In genomic region chr10:43235070-43235900, GRCh38 we compare ENCODE assay signal across 18 cellular contexts. TPM values are rescaled to one million over a fixed set of nuclear protein-coding genes. Genes with fewer than 3 reads are reported as not detected.
DNase-seq lines count a peak whose midpoint lies in the region; ATAC-seq, FAIRE-seq and TF ChIP-seq lines count a peak whose summit lies in the region.
"Had no signal": no experiment of that assay in that cellular context is flagged by ENCODE, and none has a peak within 500 bp of the region (broad histone marks: within the 10 kb centered on the region; RNA-seq: fewer than 3 reads in every experiment).

No MANE protein-coding gene starts in this region.

- intact Hi-C loops in right cardiac atrium (cut with DNase I), result no loop called here
- intact Hi-C loops in sigmoid colon (cut with DNase I), result no loop called here

- H3K79me2 ChIP-seq in H9 (ENCODE audit: insufficient read depth, low read length), result no peaks in the 10 kb centered on the region
- H3K79me2 ChIP-seq in smooth muscle cell (ENCODE audit: low read depth), result no peaks in the 10 kb centered on the region

- ATAC-seq in right cardiac atrium (no peak), GM18870 (IDR thresholded peaks at IDR 0.05; ENCODE audit: unreplicated experiment) (no peak)
- ATAC-seq: gastrocnemius medialis had no signal

- H2BK12ac ChIP-seq in H9 (ENCODE audit: insufficient read length, low read depth, low read length), result no peak overlapping the region

- no peak overlapping the region for H3K18ac ChIP-seq in H9 (ENCODE audit: insufficient read length, low read depth, low read length)

- no peak overlapping the region for H2BK20ac ChIP-seq in H9 (ENCODE audit: low read depth, low read length, poor library complexity, severe bottlenecking)

- H3K27ac Mint-ChIP-seq in H9, result no peak overlapping the region
- H3K27ac Mint-ChIP-seq: B cell had no signal

- peaks cover 6 to 10% of the 10 kb centered on the region in 2 experiments; a peak in 3 of 5 replicates for H3K9me3 Mint-ChIP-seq in H9

- no peaks in the 10 kb centered on the region for H3F3A ChIP-seq in smooth muscle cell (ENCODE audit: low read depth)

- no peak overlapping the region for H3K4me3 ChIP-seq in right cardiac atrium (ENCODE audit: low read length)
- no peak overlapping the region for H3K4me3 ChIP-seq in sigmoid colon
- no peak overlapping the region for H3K4me3 ChIP-seq in smooth muscle cell
- H3K4me3 ChIP-seq: gastrocnemius medialis, stomach had no signal

- H2BK15ac ChIP-seq in H9 (ENCODE audit: low read depth, low read length), result no peak overlapping the region

- H3K27ac ChIP-seq in H9 (ENCODE audit: insufficient read length, low read depth, low read length) (no peak overlapping the region), right cardiac atrium (ENCODE audit: low read length) (no peak overlapping the region), sigmoid colon (no peak overlapping the region), smooth muscle cell (ENCODE audit: low read depth) (no peak overlapping the region)
- H3K27ac ChIP-seq: gastrocnemius medialis, RWPE1, stomach had no signal

- DNase-seq in H9, result peak; percentile 17
- DNase-seq in activated CD8-positive, alpha-beta memory T cell treated with anti-CD3 and anti-CD28 coated beads, Interleukin-2, amount 50 U/mL, for 4 hours, result peak; percentile 8
- peak in 2 of 3 donors; percentile 4 to 23 for DNase-seq in right cardiac atrium
- DNase-seq in sigmoid colon, result peak; percentile 42
- no peak for DNase-seq in frontal cortex (ENCODE audit: low spot score in 2 of 2)
- DNase-seq in smooth muscle cell (lab: John Stamatoyannopoulos, UW; ENCODE audit: unreplicated experiment), result no peak
- DNase-seq: activated CD4-positive, CD25-positive, alpha-beta regulatory T cell; DMS153; NCI-H1092 treated with DMSO at 0.1 percent for 48 hours; NCI-H82; nucleus accumbens; stomach had no signal

- no peaks in the 10 kb centered on the region for H3K9me3 ChIP-seq in H9 (ENCODE audit: control insufficient read depth, low read depth, low read length)
- no peaks in the 10 kb centered on the region for H3K9me3 ChIP-seq in right cardiac atrium (ENCODE audit: control insufficient read depth, low read length)
- H3K9me3 ChIP-seq in sigmoid colon, result no peaks in the 10 kb centered on the region
- H3K9me3 ChIP-seq in smooth muscle cell (replicated peaks; ENCODE audit: low read depth), result no peaks in the 10 kb centered on the region
- H3K9me3 ChIP-seq: gastrocnemius medialis had no signal

- H4K5ac ChIP-seq in H9 (ENCODE audit: insufficient read length, low read depth, low read length), result no peak overlapping the region

- H3K79me1 ChIP-seq in H9 (ENCODE audit: insufficient read depth, low read depth, low read length, poor library complexity, severe bottlenecking), result no peaks in the 10 kb centered on the region

- no peak overlapping the region for H2BK120ac ChIP-seq in H9 (ENCODE audit: low read depth, low read length, poor library complexity, severe bottlenecking)

- H3K4me3 Mint-ChIP-seq in H9, result no peak overlapping the region
- H3K4me3 Mint-ChIP-seq: B cell had no signal

- no peak overlapping the region for H3T11ph ChIP-seq in H9 (ENCODE audit: low read length)

- no peak for TF ChIP-seq POLR2A in sigmoid colon (IDR thresholded peaks at IDR 0.05)

- H3K4ac ChIP-seq in H9 (ENCODE audit: low read depth, low read length), result no peak overlapping the region

- H2BK5ac ChIP-seq in H9 (ENCODE audit: insufficient read length, low read length), result no peak overlapping the region

- no peak overlapping the region for H3K23ac ChIP-seq in H9 (ENCODE audit: insufficient read length, low read depth, low read length)

- no peak for TF ChIP-seq EP300 in sigmoid colon (IDR thresholded peaks at IDR 0.05)

- peaks cover 47% of the 10 kb centered on the region for H3K27me3 Mint-ChIP-seq in H9 (ENCODE audit: low read depth)

- no CpG with 5 or more reads among the region's 13 CpGs for WGBS in H9 (ENCODE audit: extremely low coverage, insufficient read length, low lambda C conversion rate)
- WGBS in right cardiac atrium, result 84% methylated on average over 13 of the region's 13 CpGs
- WGBS in sigmoid colon, 2 donors, result 91 to 92% methylated on average over 13 of the region's 13 CpGs
- 86% methylated on average over 13 of the region's 13 CpGs for WGBS in smooth muscle cell (ENCODE audit: low lambda C conversion rate)

- no peak overlapping the region for H4K91ac ChIP-seq in H9 (ENCODE audit: insufficient read length, low read depth, low read length)

- FAIRE-seq in frontal cortex (lab: Jason Lieb, UNC), result no peak
- FAIRE-seq: colon, GM18507 had no signal

- no peak overlapping the region for H2AFZ ChIP-seq in H9 (ENCODE audit: low read length)
- H2AFZ ChIP-seq in smooth muscle cell (ENCODE audit: low read depth), result no peak overlapping the region

- H2AK5ac ChIP-seq in H9 (ENCODE audit: insufficient read length, low read length), result no peak overlapping the region

- H4K20me1 ChIP-seq in H9 (ENCODE audit: control insufficient read depth, insufficient read depth, insufficient read length), result no peaks in the 10 kb centered on the region
- no peaks in the 10 kb centered on the region for H4K20me1 ChIP-seq in smooth muscle cell (ENCODE audit: low read depth)

- no peak overlapping the region; the same call in 1 of the 2 replicates for H3K14ac ChIP-seq in H9 (ENCODE audit: insufficient read depth, low read length)

- no peaks in the 10 kb centered on the region for H3K23me2 ChIP-seq in H9 (ENCODE audit: insufficient read length, low read depth, low read length, poor library complexity, severe bottlenecking)

- no peak overlapping the region for H3K4me2 ChIP-seq in H9 (ENCODE audit: insufficient read depth, insufficient read length, low read length)
- H3K4me2 ChIP-seq in smooth muscle cell, result no peak overlapping the region

- no peaks in the 10 kb centered on the region for H3K36me3 ChIP-seq in sigmoid colon
- no peaks in the 10 kb centered on the region for H3K36me3 ChIP-seq in smooth muscle cell (ENCODE audit: low read depth)
- H3K36me3 ChIP-seq: gastrocnemius medialis, stomach had no signal

- peaks cover 4% of the 10 kb centered on the region; the same call in 1 of the 2 replicates for H3K27me3 ChIP-seq in H9 (ENCODE audit: insufficient read depth, low read length)
- H3K27me3 ChIP-seq in right cardiac atrium (ENCODE audit: control insufficient read depth, insufficient read depth), result no peaks in the 10 kb centered on the region
- H3K27me3 ChIP-seq in sigmoid colon, result peaks cover 6 to 17% (median 13%) of the 10 kb centered on the region in 3 donors
- peaks cover 49% of the 10 kb centered on the region for H3K27me3 ChIP-seq in smooth muscle cell (ENCODE audit: low read depth)

- peaks cover 5 to 7% of the 10 kb centered on the region in 2 experiments for H3K4me1 Mint-ChIP-seq in H9

- no peak overlapping the region for H3K56ac ChIP-seq in H9 (ENCODE audit: insufficient read length, low read depth, low read length)

- H3K9ac ChIP-seq in H9 (ENCODE audit: extremely low read depth, insufficient read length, low read length), result no peak overlapping the region
- no peak overlapping the region for H3K9ac ChIP-seq in smooth muscle cell (ENCODE audit: low read depth)

- H3K36me3 Mint-ChIP-seq in H9 (ENCODE audit: insufficient read depth in 1 of 3, low read depth in 3 of 3), result no peaks in the 10 kb centered on the region; a peak in 1 of 7 replicates

- no peak overlapping the region for H4K8ac ChIP-seq in H9 (replicated peaks; ENCODE audit: insufficient read length, low read depth, low read length)

- no peak for TF ChIP-seq CTCF in H9 (conservative IDR thresholded peaks at IDR 0.05)
- TF ChIP-seq CTCF in sigmoid colon (IDR thresholded peaks at IDR 0.05), result no peak
- no peak for TF ChIP-seq CTCF in smooth muscle cell (IDR thresholded peaks at IDR 0.05; ENCODE audit: borderline replicate concordance, insufficient read depth, poor library complexity, severe bottlenecking)

- no peaks in the 10 kb centered on the region for H3K4me1 ChIP-seq in H9 (ENCODE audit: insufficient read depth, low read length)
- H3K4me1 ChIP-seq in right cardiac atrium (ENCODE audit: control insufficient read depth, insufficient read depth, low read length), result no peaks in the 10 kb centered on the region
- H3K4me1 ChIP-seq in sigmoid colon, result peaks cover 0 to 2% (median under 1%) of the 10 kb centered on the region in 4 donors
- H3K4me1 ChIP-seq in smooth muscle cell (ENCODE audit: low read depth), result no peaks in the 10 kb centered on the region
- H3K4me1 ChIP-seq: gastrocnemius medialis had no signal

RNA-seq across cellular contexts. Expression of gene RASGEF1A, which starts 31.6 kb away (rescaled TPM):
- total RNA-seq in H9 (2021) (17.6 and 20.0 TPM in 2 replicates), right cardiac atrium (1 to 10 TPM; 2.0 to 3.4 (median 3.0) TPM), sigmoid colon (1 to 10 TPM in 1 of 4 donors, under 1 TPM in 3; 0.27 to 2.5 (median 0.34) TPM), frontal cortex (11.4 TPM), smooth muscle cell (5.9 and 8.9 TPM in 2 replicates)
- polyA plus RNA-seq in right cardiac atrium (1.6 TPM), sigmoid colon (1 to 10 TPM in 1 of 3 donors, under 1 TPM in 2; 0.46 to 1.6 (median 0.60) TPM), smooth muscle cell (7.7 and 7.9 TPM in 2 replicates)

Comparison
In these comparisons a context has a peak if more than half of its experiments do, and no peak if none do; other contexts are left out.
1. DNase-seq: peak in H9 (single experiment), activated CD8-positive, alpha-beta memory T cell treated with anti-CD3 and anti-CD28 coated beads, Interleukin-2, amount 50 U/mL, for 4 hours (single experiment), right cardiac atrium (2 of 3) and sigmoid colon (single experiment); none in frontal cortex (0 of 2) and smooth muscle cell (single experiment).